Comparison of ENCODE assay signal across 13 cellular contexts in the genomic region with DNA sequence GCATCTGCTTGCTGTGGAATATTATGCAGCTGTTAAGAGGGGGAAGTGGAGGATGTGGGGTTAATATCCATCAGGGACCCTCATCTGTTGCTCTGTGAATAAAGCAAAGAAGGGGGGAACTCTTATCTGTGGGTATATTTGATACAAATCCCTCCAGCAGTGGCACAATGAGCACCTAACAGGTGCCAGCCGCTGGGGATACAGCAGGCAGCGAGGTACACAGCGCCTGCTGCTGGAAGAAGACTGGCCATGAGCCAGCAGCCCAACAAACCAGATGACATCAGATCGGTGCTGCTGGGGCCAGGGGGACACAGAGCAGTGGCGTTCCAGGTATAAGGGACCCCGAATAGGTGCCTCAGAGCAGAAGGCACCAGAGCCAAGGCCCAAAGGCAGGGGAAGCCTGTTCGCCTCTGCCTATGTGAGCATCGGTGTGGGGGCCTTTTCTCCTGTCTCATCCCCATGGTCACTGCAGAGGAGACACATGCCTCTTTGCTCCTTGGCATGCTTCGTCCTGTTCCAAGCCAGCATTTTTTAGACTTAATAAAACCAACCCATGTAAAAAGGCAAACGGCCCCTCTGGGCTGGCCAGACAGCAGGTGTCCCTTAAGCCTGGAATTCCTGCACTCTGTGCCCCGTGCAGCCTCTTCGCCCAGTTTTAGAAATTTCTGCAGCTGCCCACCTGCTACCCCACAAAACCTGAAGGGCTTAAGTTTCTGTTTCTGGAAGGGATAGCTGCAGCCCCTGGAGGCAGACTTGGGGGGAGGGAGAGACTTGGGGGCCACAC. TPM values are rescaled to one million over a fixed set of nuclear protein-coding genes. Genes with fewer than 3 reads are reported as not detected.
DNase-seq lines count a peak whose midpoint lies in the region; ATAC-seq, FAIRE-seq and TF ChIP-seq lines count a peak whose summit lies in the region.
"Had no signal": no experiment of that assay in that cellular context is flagged by ENCODE, and none has a peak within 500 bp of the region (broad histone marks: within the 10 kb centered on the region; RNA-seq: fewer than 3 reads in every experiment).

No MANE protein-coding gene starts in this region.

- WGBS in K562 (ENCODE audit: insufficient coverage, low coverage, missing lambda C conversion rate) = 80% methylated on average over 9 of the region's 12 CpGs

- FAIRE-seq in K562 (lab: Jason Lieb, UNC) = no peak

- H3K79me2 ChIP-seq in K562 (ENCODE audit: control insufficient read depth, insufficient read depth, low read length) = peaks cover 33% of the 10 kb centered on the region

- H3K27ac ChIP-seq in BLaER1 (no peak overlapping the region), K562 (ENCODE audit: extremely low read depth, low read depth, low read length) (no peak overlapping the region)

- no peak overlapping the region for H2AFZ ChIP-seq in K562 (ENCODE audit: low read depth, low read length)

- H3K4me2 ChIP-seq in BLaER1 = 0 out of 2 replicates have a peak overlapping the region, but pooled peaks have one; percentile 5
- no peak overlapping the region for H3K4me2 ChIP-seq in K562 (ENCODE audit: insufficient read depth, low read length)

- peaks cover 59% of the 10 kb centered on the region for H3K4me1 Mint-ChIP-seq in nephron

- POLR2A ChIA-PET in K562 (lab: Yijun Ruan, JAX) = no interaction called here

- peak overlapping the region; percentile 71 to 81 (median 80) for H3K4me3 Mint-ChIP-seq in nephron

- DNase-seq in K562 (ENCODE audit: extremely low read depth in 1 of 4, low spot score in 3 of 4) (no peak), H4 (ENCODE audit: low spot score) (no peak), AG20443 (ENCODE audit: low spot score) (no peak), cerebellum (ENCODE audit: low spot score) (no peak)
- DNase-seq: activated CD4-positive, alpha-beta T cell treated with anti-CD3 and anti-CD28 coated beads, Interleukin-2, amount 50 U/mL, for 48 hours; CD4-positive, alpha-beta memory T cell; Kasumi-1; NCI-H2107; T-helper 1 cell had no signal

- no peaks in the 10 kb centered on the region for H3K9me1 ChIP-seq in K562 (ENCODE audit: control insufficient read depth, insufficient read depth, low read length)

- H3K27ac Mint-ChIP-seq in nephron = peak overlapping the region; percentile 79 to 96 (median 92)

- no peaks in the 10 kb centered on the region for H3K9me3 Mint-ChIP-seq in nephron
- H3K9me3 Mint-ChIP-seq: CD4-positive, alpha-beta memory T cell had no signal

- BruUV-seq in K562 (replicated peaks; lab: Mats Ljungman, UMichigan) = no TSS peak

- H3K9me3 ChIP-seq in BLaER1 (no peaks in the 10 kb centered on the region), K562 (replicated peaks; ENCODE audit: control insufficient read depth, insufficient read depth, low read depth, low read length) (no peaks in the 10 kb centered on the region)

- H3K27me3 ChIP-seq in BLaER1 = peaks cover 49% of the 10 kb centered on the region
- H3K27me3 ChIP-seq in K562 (ENCODE audit: control insufficient read depth in 2 of 2, insufficient read depth in 2 of 2, low read length in 2 of 2) = no peaks in the 10 kb centered on the region

- TF ChIP-seq CTCF in GM12872 (IDR thresholded peaks at IDR 0.05; ENCODE audit: insufficient read depth, low read depth, low read length) = 0 out of 3 replicates have a peak, but pooled peaks have one; percentile 30
- no peak for TF ChIP-seq CTCF in K562 (IDR thresholded peaks at IDR 0.05 in 2 of 3, conservative IDR thresholded peaks at IDR 0.05 in 1 of 3; ENCODE audit: insufficient read depth in 2 of 3, low read depth in 1 of 3, low read length in 3 of 3)
- TF ChIP-seq CTCF in nephron (IDR thresholded peaks at IDR 0.05; ENCODE audit: unreplicated experiment in 3 of 3) = no peak

- in situ Hi-C loops in K562 (cut with MboI) = no loop called here

- H3K4me3 ChIP-seq in BLaER1 = no peak overlapping the region
- H3K4me3 ChIP-seq in K562 = no peak overlapping the region

- intact Hi-C loops in K562 (cut with micrococcal nuclease) = loop anchor here (10.0 kb wide), 1 partner anchor 129 kb away; no protein-coding TSS in a partner anchor

- no peak for TF ChIP-seq EP300 in K562 (IDR thresholded peaks at IDR 0.05; ENCODE audit: low read length)

- TF ChIP-seq RAD21 in K562 (CRISPR knock-in tag; conservative IDR thresholded peaks at IDR 0.05 in 1 of 2, IDR thresholded peaks at IDR 0.05 in 1 of 2) = no peak

- no peak for ATAC-seq in K562
- ATAC-seq in GM18520 (IDR thresholded peaks at IDR 0.05; ENCODE audit: unreplicated experiment) = no peak

- H3K4me1 ChIP-seq in BLaER1 (peaks cover 67% of the 10 kb centered on the region), K562 (replicated peaks in 1 of 2; ENCODE audit: control insufficient read depth in 2 of 2, insufficient read depth in 2 of 2, low read length in 2 of 2) (peaks cover 31 to 88% of the 10 kb centered on the region in 2 experiments)

- peaks cover 24% of the 10 kb centered on the region for H3K27me3 Mint-ChIP-seq in nephron (ENCODE audit: low read depth)

- TF ChIP-seq POLR2A in K562 (conservative IDR thresholded peaks at IDR 0.05) = no peak

- H3K36me3 Mint-ChIP-seq in nephron (ENCODE audit: low read depth) = peaks cover 4% of the 10 kb centered on the region

- H3K9ac ChIP-seq in BLaER1 (no peak overlapping the region), K562 (ENCODE audit: insufficient read depth in 1 of 2, low read depth in 2 of 2, low read length in 2 of 2) (peak overlapping the region in 1 of 2 experiments; percentile 55; a peak in 1 of 4 replicates)

- H4K20me1 ChIP-seq in BLaER1 = peaks cover 12% of the 10 kb centered on the region
- peaks cover 11% of the 10 kb centered on the region; the same call in 1 of the 2 replicates for H4K20me1 ChIP-seq in K562 (replicated peaks; ENCODE audit: control insufficient read depth, insufficient read depth, low read length)

- CTCF ChIA-PET in K562 (lab: Yijun Ruan, JAX; ENCODE audit: low intra/inter-chr PET ratio) = no interaction called here

- no peaks in the 10 kb centered on the region for H3K36me3 ChIP-seq in BLaER1
- peaks cover 17% of the 10 kb centered on the region; the same call in 1 of the 3 replicates for H3K36me3 ChIP-seq in K562 (ENCODE audit: control insufficient read depth, insufficient read depth, low read length)

RNA-seq across cellular contexts. Expression of a gene that starts 1.6 kb away (rescaled TPM):
- 63.0 and 253 TPM in 2 replicates for total RNA-seq in K562 (2011; cell fraction: chromatin; rRNA removed; ENCODE audit: low replicate concordance)
- total RNA-seq in K562 (2011; cell fraction: nucleolus; rRNA removed) = 300 and 318 TPM in 2 replicates
- 108 and 141 TPM in 2 replicates for total RNA-seq in K562 (2011; cell fraction: nucleoplasm; rRNA removed)
- total RNA-seq in K562 (2014; rRNA removed) = 692 and 778 TPM in 2 replicates
- total RNA-seq in K562 (2014; rRNA removed; fragmentation: Illumina TruSeq; extraction: Trizol) = 90.5 and 91.6 TPM in 2 replicates
- total RNA-seq in K562 (2015; rRNA removed; fragmentation: Illumina TruSeq; extraction: Trizol) = 177 and 191 TPM in 2 replicates
- total RNA-seq in K562 (2021) = 558 and 570 TPM in 2 replicates
- polyA plus RNA-seq in K562 (2011; rRNA removed) = 132 and 348 TPM in 2 replicates
- 261 and 599 TPM in 2 replicates for polyA plus RNA-seq in K562 (2011; cell fraction: cytosol; rRNA removed)
- 742 and 1,022 TPM in 2 replicates for polyA plus RNA-seq in K562 (2011; cell fraction: nucleus; rRNA removed)
- 375 and 553 TPM in 2 replicates for polyA plus RNA-seq in K562 (2012)
- 115 and 390 TPM in 2 replicates for polyA plus RNA-seq in K562 (2014; fragmentation: Illumina TruSeq; extraction: Trizol)
- polyA plus RNA-seq in K562 (2014; fragmentation: Nextera tagmentation; extraction: Ambion mirVana) = 10 to 100 TPM; 23.9 to 44.5 TPM
- 564 and 637 TPM in 2 replicates for polyA plus RNA-seq in K562 (2014; rRNA removed)
- polyA minus RNA-seq in K562 (2011; rRNA and poly(A)+ RNA removed) = 34.8 and 43.6 TPM in 2 replicates
- 164 and 287 TPM in 2 replicates for polyA minus RNA-seq in K562 (2011; cell fraction: cytosol; rRNA and poly(A)+ RNA removed)
- 93.2 and 131 TPM in 2 replicates for polyA minus RNA-seq in K562 (2011; cell fraction: nucleus; rRNA and poly(A)+ RNA removed)
- total RNA-seq in H4 (2014; rRNA removed; shearing (Covaris generic)) = 47.1 and 52.4 TPM in 2 replicates
- 155 TPM for total RNA-seq in cerebellum

RNA-seq across cellular contexts. Expression of a gene that starts 4.8 kb away (rescaled TPM):
- 5.1 and 21.8 TPM in 2 replicates for total RNA-seq in K562 (2011; cell fraction: chromatin; rRNA removed; ENCODE audit: low replicate concordance)
- 24.5 and 24.8 TPM in 2 replicates for total RNA-seq in K562 (2011; cell fraction: nucleolus; rRNA removed)
- 9.7 and 11.4 TPM in 2 replicates for total RNA-seq in K562 (2011; cell fraction: nucleoplasm; rRNA removed)
- total RNA-seq in K562 (2014; rRNA removed) = 24.8 and 29.5 TPM in 2 replicates
- 1.5 and 2.9 TPM in 2 replicates for total RNA-seq in K562 (2014; rRNA removed; fragmentation: Illumina TruSeq; extraction: Trizol)
- total RNA-seq in K562 (2015; rRNA removed; fragmentation: Illumina TruSeq; extraction: Trizol) = 12.3 and 12.4 TPM in 2 replicates
- 20.4 and 21.0 TPM in 2 replicates for total RNA-seq in K562 (2021)
- 5.1 and 6.6 TPM in 2 replicates for polyA plus RNA-seq in K562 (2011; rRNA removed)
- 7.6 and 28.9 TPM in 2 replicates for polyA plus RNA-seq in K562 (2011; cell fraction: cytosol; rRNA removed)
- 15.5 and 27.8 TPM in 2 replicates for polyA plus RNA-seq in K562 (2011; cell fraction: nucleus; rRNA removed)
- polyA plus RNA-seq in K562 (2012) = 7.5 and 13.1 TPM in 2 replicates
- 3.2 and 10.1 TPM in 2 replicates for polyA plus RNA-seq in K562 (2014; fragmentation: Illumina TruSeq; extraction: Trizol)
- under 1 TPM; 0.10 to 0.50 TPM for polyA plus RNA-seq in K562 (2014; fragmentation: Nextera tagmentation; extraction: Ambion mirVana)
- 18.1 and 22.4 TPM in 2 replicates for polyA plus RNA-seq in K562 (2014; rRNA removed)
- 1.4 and 2.6 TPM in 2 replicates for polyA minus RNA-seq in K562 (2011; rRNA and poly(A)+ RNA removed)
- polyA minus RNA-seq in K562 (2011; cell fraction: cytosol; rRNA and poly(A)+ RNA removed) = 5.0 and 6.5 TPM in 2 replicates
- polyA minus RNA-seq in K562 (2011; cell fraction: nucleus; rRNA and poly(A)+ RNA removed) = 13.2 and 14.3 TPM in 2 replicates
- total RNA-seq in H4 (2014; rRNA removed; shearing (Covaris generic)) = 5.8 and 6.8 TPM in 2 replicates
- total RNA-seq in cerebellum = 5.1 TPM

RNA-seq across cellular contexts. Expression of a gene that starts 38.3 kb away (rescaled TPM):
- total RNA-seq in K562 (2011; cell fraction: chromatin; rRNA removed; ENCODE audit: low replicate concordance) = 7.5 and 18.1 TPM in 2 replicates
- total RNA-seq in K562 (2011; cell fraction: nucleolus; rRNA removed) = 5.4 and 6.3 TPM in 2 replicates
- 9.8 and 13.9 TPM in 2 replicates for total RNA-seq in K562 (2011; cell fraction: nucleoplasm; rRNA removed)
- 11.1 and 15.1 TPM in 2 replicates for total RNA-seq in K562 (2014; rRNA removed)
- 21.4 and 22.6 TPM in 2 replicates for total RNA-seq in K562 (2014; rRNA removed; fragmentation: Illumina TruSeq; extraction: Trizol)
- 18.0 and 19.5 TPM in 2 replicates for total RNA-seq in K562 (2015; rRNA removed; fragmentation: Illumina TruSeq; extraction: Trizol)
- total RNA-seq in K562 (2021) = 16.9 and 17.5 TPM in 2 replicates
- 7.6 and 7.9 TPM in 2 replicates for polyA plus RNA-seq in K562 (2011; rRNA removed)
- 3.5 and 6.5 TPM in 2 replicates for polyA plus RNA-seq in K562 (2011; cell fraction: cytosol; rRNA removed)
- 5.0 and 5.8 TPM in 2 replicates for polyA plus RNA-seq in K562 (2011; cell fraction: nucleus; rRNA removed)
- 8.6 and 12.2 TPM in 2 replicates for polyA plus RNA-seq in K562 (2012)
- polyA plus RNA-seq in K562 (2014; fragmentation: Illumina TruSeq; extraction: Trizol) = 17.2 and 20.6 TPM in 2 replicates
- 10 to 100 TPM in 1 of 2 experiments, 1 to 10 TPM in 1; 9.1 to 13.2 TPM for polyA plus RNA-seq in K562 (2014; fragmentation: Nextera tagmentation; extraction: Ambion mirVana)
- 9.9 and 11.2 TPM in 2 replicates for polyA plus RNA-seq in K562 (2014; rRNA removed)
- polyA minus RNA-seq in K562 (2011; rRNA and poly(A)+ RNA removed) = 12.3 and 14.5 TPM in 2 replicates
- polyA minus RNA-seq in K562 (2011; cell fraction: cytosol; rRNA and poly(A)+ RNA removed) = 10.3 and 10.5 TPM in 2 replicates
- polyA minus RNA-seq in K562 (2011; cell fraction: nucleus; rRNA and poly(A)+ RNA removed) = 4.0 and 7.8 TPM in 2 replicates
- 11.3 and 18.5 TPM in 2 replicates for total RNA-seq in H4 (2014; rRNA removed; shearing (Covaris generic))
- total RNA-seq in cerebellum = 27.2 TPM

RNA-seq across cellular contexts. Expression of a gene that starts 38.6 kb away (rescaled TPM):
- total RNA-seq in K562 (2011; cell fraction: chromatin; rRNA removed; ENCODE audit: low replicate concordance) = 34.1 and 36.6 TPM in 2 replicates
- total RNA-seq in K562 (2011; cell fraction: nucleolus; rRNA removed) = 16.8 and 18.7 TPM in 2 replicates
- total RNA-seq in K562 (2011; cell fraction: nucleoplasm; rRNA removed) = 27.0 and 28.2 TPM in 2 replicates
- total RNA-seq in K562 (2014; rRNA removed) = 25.2 and 25.6 TPM in 2 replicates
- total RNA-seq in K562 (2014; rRNA removed; fragmentation: Illumina TruSeq; extraction: Trizol) = 25.7 and 27.3 TPM in 2 replicates
- total RNA-seq in K562 (2015; rRNA removed; fragmentation: Illumina TruSeq; extraction: Trizol) = 27.0 and 28.5 TPM in 2 replicates
- total RNA-seq in K562 (2021) = 34.6 and 35.5 TPM in 2 replicates
- polyA plus RNA-seq in K562 (2011; rRNA removed) = 13.0 and 19.1 TPM in 2 replicates
- polyA plus RNA-seq in K562 (2011; cell fraction: cytosol; rRNA removed) = 5.5 and 7.4 TPM in 2 replicates
- polyA plus RNA-seq in K562 (2011; cell fraction: nucleus; rRNA removed) = 6.3 and 6.5 TPM in 2 replicates
- polyA plus RNA-seq in K562 (2012) = 35.5 TPM in 2 replicates
- 24.8 and 27.3 TPM in 2 replicates for polyA plus RNA-seq in K562 (2014; fragmentation: Illumina TruSeq; extraction: Trizol)
- 10 to 100 TPM in 1 of 2 experiments, 1 to 10 TPM in 1; 5.0 to 11.8 TPM for polyA plus RNA-seq in K562 (2014; fragmentation: Nextera tagmentation; extraction: Ambion mirVana)
- 33.5 and 35.3 TPM in 2 replicates for polyA plus RNA-seq in K562 (2014; rRNA removed)
- 4.3 and 7.4 TPM in 2 replicates for polyA minus RNA-seq in K562 (2011; rRNA and poly(A)+ RNA removed)
- polyA minus RNA-seq in K562 (2011; cell fraction: cytosol; rRNA and poly(A)+ RNA removed) = 5.2 and 7.9 TPM in 2 replicates
- 5.8 and 9.2 TPM in 2 replicates for polyA minus RNA-seq in K562 (2011; cell fraction: nucleus; rRNA and poly(A)+ RNA removed)
- total RNA-seq in H4 (2014; rRNA removed; shearing (Covaris generic)) = 21.7 and 22.3 TPM in 2 replicates
- 23.4 TPM for total RNA-seq in cerebellum
